ENCODE assay signal across 10 cellular contexts in the genomic region with DNA sequence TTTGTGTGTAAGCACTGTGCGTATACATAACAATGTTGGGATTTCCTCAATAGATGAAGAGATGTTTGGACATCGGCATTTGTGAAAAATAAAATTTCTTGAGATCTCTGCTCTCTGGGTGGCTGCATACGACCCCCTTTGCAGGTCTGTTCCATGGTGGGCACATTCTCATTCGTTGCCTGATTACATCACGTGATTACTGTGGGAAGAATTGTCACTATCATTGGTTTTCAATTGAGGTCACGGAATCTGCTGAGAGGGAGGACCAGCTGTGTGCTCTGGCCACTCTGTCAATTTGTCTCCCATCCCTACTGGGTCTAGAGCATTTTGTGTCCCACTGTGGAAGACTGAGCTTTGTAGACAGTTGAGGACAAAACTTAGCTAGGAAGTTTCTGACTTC.
"Had no signal": no experiment of that assay in that cellular context is flagged by ENCODE, and none has a peak within 500 bp of the region (broad histone marks: within the 10 kb centered on the region; RNA-seq: fewer than 3 reads in every experiment).

No MANE protein-coding gene starts in this region.

- H3K27ac Mint-ChIP-seq: GM23338, HFFc6 had no signal

- DNase-seq: GM23248, GOT3, H7, HCEC 1CT, HFFc6 had no signal

- H3K36me3 ChIP-seq: HAP-1 had no signal

- FAIRE-seq: H1, H54 had no signal

- H3K4me3 ChIP-seq: GM23248, GM23338, HAP-1 had no signal

- H3K9me3 ChIP-seq: HAP-1 had no signal

- ATAC-seq: GM23338, HCT116 had no signal

- H3K9me3 Mint-ChIP-seq: GM23338, HFFc6 had no signal

- H3K9ac ChIP-seq: GM23248 had no signal

- H2AFZ ChIP-seq: GM23248, GM23338 had no signal

- H3K4me3 Mint-ChIP-seq: GM23338, HFFc6 had no signal

- H3K4me2 ChIP-seq: GM23338 had no signal

- H3K27ac ChIP-seq: GM23248 had no signal

- H3K4me1 ChIP-seq: HAP-1 had no signal
